Comparison of ENCODE assay signal across 7 cellular contexts in the genomic region with DNA sequence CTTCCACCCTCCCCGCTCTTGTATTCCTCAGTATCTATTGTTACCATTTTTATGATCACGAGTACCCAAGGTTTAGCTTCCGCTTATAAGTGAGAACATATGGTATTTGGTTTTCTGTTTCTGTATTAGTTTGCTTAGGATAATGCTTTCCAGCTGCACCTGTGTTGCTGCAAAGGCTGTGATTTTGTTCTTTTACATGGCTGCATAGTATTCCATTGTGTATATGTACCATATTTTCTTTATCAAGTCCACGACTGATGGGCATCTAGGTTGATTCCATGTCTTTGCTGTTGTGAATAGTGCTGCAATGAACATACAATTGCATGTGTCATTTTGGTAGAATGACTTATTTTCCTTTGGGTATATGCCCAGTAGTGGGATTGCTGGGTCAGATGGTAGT.
"Had no signal": no experiment of that assay in that cellular context is flagged by ENCODE, and none has a peak within 500 bp of the region (broad histone marks: within the 10 kb centered on the region; RNA-seq: fewer than 3 reads in every experiment).

No MANE protein-coding gene starts in this region.

- H3K4me1 Mint-ChIP-seq: GM23338 had no signal

- H3K4me3 ChIP-seq: GM23338, HAP-1 had no signal

- H3K9ac ChIP-seq: KMS-11 had no signal

- DNase-seq: H7, IMR-90, KBM-7 had no signal

- H3K27ac Mint-ChIP-seq: GM23338 had no signal

- H3K4me2 ChIP-seq: GM23338, KMS-11 had no signal

- H3K9me3 Mint-ChIP-seq: GM23338 had no signal

- H3K9me3 ChIP-seq: HAP-1 had no signal

- H3K36me3 ChIP-seq: HAP-1 had no signal

- ATAC-seq: GM23338, HCT116 had no signal

- H3K4me3 Mint-ChIP-seq: GM23338 had no signal

- H2AFZ ChIP-seq: GM23338 had no signal

- H3K27ac ChIP-seq: KMS-11 had no signal

- H3K4me1 ChIP-seq: HAP-1 had no signal
